In genomic region chr6:30259140-30260035, GRCh38 we compare ENCODE assay signal across 1 cellular context.
TF ChIP-seq lines count a peak whose summit lies in the region.

No MANE protein-coding gene starts in this region.

TF ChIP-seq in HEK293, 187 proteins besides CTCF, POLR2A, EP300 and RAD21 (continued from another document and continues in another):
- TF ChIP-seq PRDM10 (tag by site-specific recombination; IDR thresholded peaks at IDR 0.05): peak; percentile 86
- no peak for TF ChIP-seq ZNF274 (IDR thresholded peaks at IDR 0.05; ENCODE audit: low read length)
- TF ChIP-seq ZNF274 (tag by site-specific recombination; IDR thresholded peaks at IDR 0.05; ENCODE audit: borderline replicate concordance): no peak
- TF ChIP-seq ELK4 (IDR thresholded peaks at IDR 0.05; ENCODE audit: borderline replicate concordance, low read depth, low read length): no peak
- TF ChIP-seq ZNF623 (tag by site-specific recombination; IDR thresholded peaks at IDR 0.05): no peak
- TF ChIP-seq ZNF416 (tag by site-specific recombination; IDR thresholded peaks at IDR 0.05): no peak
- 0 out of 2 replicates have a peak, but pooled peaks have one; percentile 23 for TF ChIP-seq KLF8 (tag by site-specific recombination; IDR thresholded peaks at IDR 0.05)
- TF ChIP-seq, protein P1, sequence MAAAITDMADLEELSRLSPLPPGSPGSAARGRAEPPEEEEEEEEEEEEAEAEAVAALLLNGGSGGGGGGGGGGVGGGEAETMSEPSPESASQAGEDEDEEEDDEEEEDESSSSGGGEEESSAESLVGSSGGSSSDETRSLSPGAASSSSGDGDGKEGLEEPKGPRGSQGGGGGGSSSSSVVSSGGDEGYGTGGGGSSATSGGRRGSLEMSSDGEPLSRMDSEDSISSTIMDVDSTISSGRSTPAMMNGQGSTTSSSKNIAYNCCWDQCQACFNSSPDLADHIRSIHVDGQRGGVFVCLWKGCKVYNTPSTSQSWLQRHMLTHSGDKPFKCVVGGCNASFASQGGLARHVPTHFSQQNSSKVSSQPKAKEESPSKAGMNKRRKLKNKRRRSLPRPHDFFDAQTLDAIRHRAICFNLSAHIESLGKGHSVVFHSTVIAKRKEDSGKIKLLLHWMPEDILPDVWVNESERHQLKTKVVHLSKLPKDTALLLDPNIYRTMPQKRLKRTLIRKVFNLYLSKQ (tag by site-specific recombination; IDR thresholded peaks at IDR 0.05; ENCODE audit: borderline replicate concordance): no peak
- no peak for TF ChIP-seq BCL11A (tag by site-specific recombination; IDR thresholded peaks at IDR 0.05; ENCODE audit: low read depth)
- no peak for TF ChIP-seq ZNF791 (tag by site-specific recombination; IDR thresholded peaks at IDR 0.05)
- no peak for TF ChIP-seq ZBTB8A (tag by site-specific recombination; IDR thresholded peaks at IDR 0.05)
- TF ChIP-seq ZXDB (tag by site-specific recombination; IDR thresholded peaks at IDR 0.05): 0 out of 2 replicates have a peak, but pooled peaks have one; percentile 20
- no peak for TF ChIP-seq TCF7L2 (IDR thresholded peaks at IDR 0.05; ENCODE audit: borderline replicate concordance, low read depth, low read length)
- TF ChIP-seq ZNF529 (tag by site-specific recombination; IDR thresholded peaks at IDR 0.05; ENCODE audit: insufficient replicate concordance): no peak
- peak; percentile 76; the same call in 1 of the 2 replicates for TF ChIP-seq ZNF2 (tag by site-specific recombination; IDR thresholded peaks at IDR 0.05)
- no peak for TF ChIP-seq IKZF3 (tag by site-specific recombination; IDR thresholded peaks at IDR 0.05)
- TF ChIP-seq ZEB2 (tag by site-specific recombination; IDR thresholded peaks at IDR 0.05): peak; percentile 27; the same call in 1 of the 2 replicates
- no peak for TF ChIP-seq ZBTB48 (tag by site-specific recombination; IDR thresholded peaks at IDR 0.05)
- TF ChIP-seq ZNF561 (tag by site-specific recombination; IDR thresholded peaks at IDR 0.05; ENCODE audit: borderline replicate concordance): no peak
- peak; percentile 51 for TF ChIP-seq EGR2 (tag by site-specific recombination; IDR thresholded peaks at IDR 0.05; ENCODE audit: low read depth)
- TF ChIP-seq ZNF155 (tag by site-specific recombination; IDR thresholded peaks at IDR 0.05): no peak
- no peak for TF ChIP-seq ZNF530 (tag by site-specific recombination; IDR thresholded peaks at IDR 0.05; ENCODE audit: low read depth)
- TF ChIP-seq ZFHX2 (tag by site-specific recombination; conservative IDR thresholded peaks at IDR 0.05): peak; percentile 54
- no peak for TF ChIP-seq ZNF629 (tag by site-specific recombination; IDR thresholded peaks at IDR 0.05)
- peak; percentile 62; the same call in 1 of the 2 replicates for TF ChIP-seq ZBTB20 (tag by site-specific recombination; IDR thresholded peaks at IDR 0.05)
- TF ChIP-seq ZNF157 (tag by site-specific recombination; IDR thresholded peaks at IDR 0.05): no peak
- no peak for TF ChIP-seq ZNF660 (tag by site-specific recombination; IDR thresholded peaks at IDR 0.05)
- TF ChIP-seq ZNF10 (tag by site-specific recombination; IDR thresholded peaks at IDR 0.05): no peak
- no peak for TF ChIP-seq ZNF707 (tag by site-specific recombination; IDR thresholded peaks at IDR 0.05)
- TF ChIP-seq FEZF1 (tag by site-specific recombination; IDR thresholded peaks at IDR 0.05): no peak
- no peak for TF ChIP-seq ZNF560 (tag by site-specific recombination; IDR thresholded peaks at IDR 0.05; ENCODE audit: borderline replicate concordance)
- TF ChIP-seq ZNF426 (tag by site-specific recombination; IDR thresholded peaks at IDR 0.05): no peak
- TF ChIP-seq ZNF843 (tag by site-specific recombination; IDR thresholded peaks at IDR 0.05): no peak
- peak; percentile 64 for TF ChIP-seq PATZ1 (tag by site-specific recombination; IDR thresholded peaks at IDR 0.05)
- no peak for TF ChIP-seq ZNF596 (tag by site-specific recombination; IDR thresholded peaks at IDR 0.05)
- no peak for TF ChIP-seq ZNF140 (tag by site-specific recombination; IDR thresholded peaks at IDR 0.05)
- TF ChIP-seq ZNF510 (tag by site-specific recombination; IDR thresholded peaks at IDR 0.05; ENCODE audit: insufficient replicate concordance): no peak
- no peak for TF ChIP-seq MYNN (tag by site-specific recombination; IDR thresholded peaks at IDR 0.05; ENCODE audit: borderline replicate concordance)
- TF ChIP-seq ZNF513 (tag by site-specific recombination; IDR thresholded peaks at IDR 0.05): no peak
- TF ChIP-seq HOXA7 (CRISPR knock-in tag; IDR thresholded peaks at IDR 0.05; ENCODE audit: borderline replicate concordance): no peak; the same call in 1 of the 2 replicates
- TF ChIP-seq ZNF23 (tag by site-specific recombination; IDR thresholded peaks at IDR 0.05; ENCODE audit: borderline replicate concordance): no peak
- TF ChIP-seq ZIC2 (tag by site-specific recombination; IDR thresholded peaks at IDR 0.05): no peak
- TF ChIP-seq ZNF37A (tag by site-specific recombination; IDR thresholded peaks at IDR 0.05): no peak
- no peak for TF ChIP-seq ZNF133 (tag by site-specific recombination; IDR thresholded peaks at IDR 0.05)
- no peak for TF ChIP-seq ZNF404 (tag by site-specific recombination; IDR thresholded peaks at IDR 0.05)
- 0 out of 2 replicates have a peak, but pooled peaks have one; percentile 9 for TF ChIP-seq ZBTB10 (tag by site-specific recombination; IDR thresholded peaks at IDR 0.05)
- TF ChIP-seq ZNF311 (tag by site-specific recombination; IDR thresholded peaks at IDR 0.05; ENCODE audit: borderline replicate concordance): no peak
- TF ChIP-seq ZBTB7A (tag by site-specific recombination; IDR thresholded peaks at IDR 0.05; ENCODE audit: low read depth): no peak
- TF ChIP-seq ZNF391 (tag by site-specific recombination; IDR thresholded peaks at IDR 0.05; ENCODE audit: borderline replicate concordance, low read depth): no peak
- TF ChIP-seq, protein P2, sequence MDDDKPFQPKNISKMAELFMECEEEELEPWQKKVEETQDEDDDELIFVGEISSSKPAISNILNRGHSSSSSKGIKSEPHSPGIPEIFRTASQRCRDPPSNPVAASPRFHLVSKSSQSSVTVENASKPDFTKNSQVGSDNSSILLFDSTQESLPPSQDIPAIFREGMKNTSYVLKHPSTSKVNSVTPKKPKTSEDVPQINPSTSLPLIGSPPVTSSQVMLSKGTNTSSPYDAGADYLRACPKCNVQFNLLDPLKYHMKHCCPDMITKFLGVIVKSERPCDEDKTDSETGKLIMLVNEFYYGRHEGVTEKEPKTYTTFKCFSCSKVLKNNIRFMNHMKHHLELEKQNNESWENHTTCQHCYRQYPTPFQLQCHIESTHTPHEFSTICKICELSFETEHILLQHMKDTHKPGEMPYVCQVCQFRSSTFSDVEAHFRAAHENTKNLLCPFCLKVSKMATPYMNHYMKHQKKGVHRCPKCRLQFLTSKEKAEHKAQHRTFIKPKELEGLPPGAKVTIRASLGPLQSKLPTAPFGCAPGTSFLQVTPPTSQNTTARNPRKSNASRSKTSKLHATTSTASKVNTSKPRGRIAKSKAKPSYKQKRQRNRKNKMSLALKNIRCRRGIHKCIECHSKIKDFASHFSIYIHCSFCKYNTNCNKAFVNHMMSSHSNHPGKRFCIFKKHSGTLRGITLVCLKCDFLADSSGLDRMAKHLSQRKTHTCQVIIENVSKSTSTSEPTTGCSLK (tag by site-specific recombination; IDR thresholded peaks at IDR 0.05): no peak
- TF ChIP-seq ZNF223 (tag by site-specific recombination; IDR thresholded peaks at IDR 0.05): no peak
- TF ChIP-seq ZNF121 (tag by site-specific recombination; IDR thresholded peaks at IDR 0.05): no peak
- peak; percentile 60 for TF ChIP-seq SP2 (tag by site-specific recombination; IDR thresholded peaks at IDR 0.05)
- TF ChIP-seq ZNF350 (tag by site-specific recombination; IDR thresholded peaks at IDR 0.05): no peak
